Comparison of ENCODE assay signal across 13 cellular contexts in the genomic region with DNA sequence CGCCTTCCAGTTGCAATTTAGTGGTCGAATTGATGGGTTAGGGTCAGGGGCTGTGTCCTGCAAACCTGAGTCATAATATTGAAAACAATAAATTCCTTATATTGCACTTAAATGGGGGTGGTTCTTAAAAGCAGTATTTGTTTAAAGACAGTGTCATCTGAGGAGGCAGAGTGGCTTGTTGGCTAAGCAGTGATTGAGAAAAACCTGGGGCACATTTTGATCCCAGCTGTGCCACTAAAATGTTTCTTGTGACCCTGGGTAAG. TPM values are rescaled to one million over a fixed set of nuclear protein-coding genes. Genes with fewer than 3 reads are reported as not detected.
DNase-seq lines count a peak whose midpoint lies in the region; ATAC-seq and TF ChIP-seq lines count a peak whose summit lies in the region.
"Had no signal": no experiment of that assay in that cellular context is flagged by ENCODE, and none has a peak within 500 bp of the region (broad histone marks: within the 10 kb centered on the region; RNA-seq: fewer than 3 reads in every experiment).

No MANE protein-coding gene starts in this region.

- no peak for TF ChIP-seq POLR2A in thyroid gland (IDR thresholded peaks at IDR 0.05)

- no peak overlapping the region for H2AFZ ChIP-seq in fibroblast of lung (ENCODE audit: low read length)

- WGBS in thyroid gland, 2 donors = 88% methylated on average over 2 of the region's 2 CpGs

- H3K79me2 ChIP-seq in fibroblast of lung (ENCODE audit: control insufficient read depth, insufficient read depth, low read length) = no peaks in the 10 kb centered on the region

- no peaks in the 10 kb centered on the region for H4K20me1 ChIP-seq in fibroblast of lung (ENCODE audit: control insufficient read depth, extremely low read depth, insufficient read depth, low read length)

- H3K9me3 ChIP-seq in fibroblast of lung (ENCODE audit: control insufficient read depth, insufficient read depth, low read depth, low read length) (no peaks in the 10 kb centered on the region), thyroid gland (no peaks in the 10 kb centered on the region)
- H3K9me3 ChIP-seq: BE2C had no signal

- no peak for TF ChIP-seq CTCF in fibroblast of lung (conservative IDR thresholded peaks at IDR 0.05 in 1 of 2, IDR thresholded peaks at IDR 0.05 in 1 of 2; ENCODE audit: low read depth in 1 of 2, low read length in 2 of 2)
- TF ChIP-seq CTCF in thyroid gland (IDR thresholded peaks at IDR 0.05) = no peak

- H3K4me1 Mint-ChIP-seq in activated T-cell treated with anti-CD3 and anti-CD28 coated beads, Interleukin-2, amount 50 U/mL, for 72 hours (ENCODE audit: low read depth) = peaks cover 53% of the 10 kb centered on the region

- no peak for DNase-seq in activated T-cell treated with anti-CD3 and anti-CD28 coated beads, Interleukin-2, amount 50 U/mL, for 72 hours
- DNase-seq in activated T-cell treated with anti-CD3 and anti-CD28 coated beads for 4 hours (no peak), NCI-H69 (lab: John Stamatoyannopoulos, UW) (peak; percentile 82), fibroblast of lung (ENCODE audit: low read depth in 2 of 2) (peak; percentile 7 to 54), HUDEP-2 (lab: John Stamatoyannopoulos, UW; ENCODE audit: unreplicated experiment in 76 of 76) (no peak), thyroid gland (no peak)
- DNase-seq: BE2C; CD8-positive, alpha-beta T cell; DMS53; GF-D8; HCEC 1CT had no signal

- H3K27ac ChIP-seq in fibroblast of lung (ENCODE audit: insufficient read depth, low read length) (no peak overlapping the region), thyroid gland (no peak overlapping the region)

- H3K27me3 Mint-ChIP-seq in activated T-cell treated with anti-CD3 and anti-CD28 coated beads, Interleukin-2, amount 50 U/mL, for 72 hours (ENCODE audit: low read depth) = no peaks in the 10 kb centered on the region

- H3K36me3 Mint-ChIP-seq in activated T-cell treated with anti-CD3 and anti-CD28 coated beads, Interleukin-2, amount 50 U/mL, for 72 hours (ENCODE audit: insufficient read depth in 2 of 2) = peaks cover 0 to 1% of the 10 kb centered on the region in 2 donors

- no peak overlapping the region for H3K27ac Mint-ChIP-seq in activated T-cell treated with anti-CD3 and anti-CD28 coated beads, Interleukin-2, amount 50 U/mL, for 72 hours
- H3K27ac Mint-ChIP-seq: CD8-positive, alpha-beta T cell had no signal

- H3K4me2 ChIP-seq in fibroblast of lung (ENCODE audit: extremely low read depth, insufficient read depth, low read length) = no peak overlapping the region

- H3K4me1 ChIP-seq in fibroblast of lung (ENCODE audit: control insufficient read depth, extremely low read depth, insufficient read depth, low read length) (peaks cover 8% of the 10 kb centered on the region), thyroid gland (peaks cover 0 to 44% of the 10 kb centered on the region in 2 donors)

- no peak for ATAC-seq in activated T-cell treated with anti-CD3 and anti-CD28 coated beads, Interleukin-2, amount 50 U/mL, for 72 hours (replicated peaks in 1 of 2)
- no peak for ATAC-seq in GM18502 (IDR thresholded peaks at IDR 0.05; ENCODE audit: poor library complexity, unreplicated experiment)
- ATAC-seq: CD8-positive, alpha-beta T cell had no signal

- H3K4me3 ChIP-seq in fibroblast of lung (replicated peaks in 1 of 4; ENCODE audit: control extremely low read depth in 1 of 4, insufficient read depth in 1 of 4, low read depth in 3 of 4, low read length in 4 of 4) (no peak overlapping the region), thyroid gland (replicated peaks in 1 of 3) (no peak overlapping the region)

- H3K9ac ChIP-seq in fibroblast of lung (ENCODE audit: insufficient read depth, low read length) = no peak overlapping the region

- no peaks in the 10 kb centered on the region for H3K9me3 Mint-ChIP-seq in activated T-cell treated with anti-CD3 and anti-CD28 coated beads, Interleukin-2, amount 50 U/mL, for 72 hours
- H3K9me3 Mint-ChIP-seq: CD14-positive monocyte; CD8-positive, alpha-beta T cell had no signal

- peak overlapping the region; percentile 4 to 42 for H3K4me3 Mint-ChIP-seq in activated T-cell treated with anti-CD3 and anti-CD28 coated beads, Interleukin-2, amount 50 U/mL, for 72 hours
- H3K4me3 Mint-ChIP-seq: CD14-positive monocyte; CD8-positive, alpha-beta T cell had no signal

- intact Hi-C loops in thyroid gland (cut with DNase I) = no loop called here

- H3K36me3 ChIP-seq in fibroblast of lung (ENCODE audit: control insufficient read depth, insufficient read depth, low read length) (no peaks in the 10 kb centered on the region), thyroid gland (no peaks in the 10 kb centered on the region)
- H3K36me3 ChIP-seq: BE2C had no signal

- H3K27me3 ChIP-seq in fibroblast of lung (ENCODE audit: control insufficient read depth, insufficient read depth, low read length) (no peaks in the 10 kb centered on the region), thyroid gland (no peaks in the 10 kb centered on the region)
- H3K27me3 ChIP-seq: BE2C had no signal

RNA-seq across cellular contexts. Expression of gene FBXW8, which starts 48.4 kb away (rescaled TPM):
- 10 to 100 TPM; 10.0 to 10.4 TPM for total RNA-seq in activated T-cell treated with anti-CD3 and anti-CD28 coated beads, Interleukin-2, amount 50 U/mL, for 72 hours
- total RNA-seq in fibroblast of lung (10.8 and 11.7 TPM in 2 replicates), thyroid gland (10 to 100 TPM; 29.3 to 45.5 (median 32.9) TPM)
- 20.9 and 21.4 TPM in 2 replicates for polyA plus RNA-seq in fibroblast of lung
- 15.6 and 18.4 TPM in 2 replicates for polyA plus RNA-seq in fibroblast of lung (2012)
- polyA minus RNA-seq in fibroblast of lung (ENCODE audit: low replicate concordance) = 46.3 and 50.8 TPM in 2 replicates

Comparison
In these comparisons a context has a peak if more than half of its experiments do, and no peak if none do; other contexts are left out.
1. DNase-seq: peak in NCI-H69 (single experiment) and fibroblast of lung (2 of 2); none in activated T-cell treated with anti-CD3 and anti-CD28 coated beads, Interleukin-2, amount 50 U/mL, for 72 hours (0 of 2), activated T-cell treated with anti-CD3 and anti-CD28 coated beads for 4 hours (single experiment), HUDEP-2 (0 of 76) and thyroid gland (0 of 2).